9 cellular contexts compared by ENCODE assay signal in the genomic region with DNA sequence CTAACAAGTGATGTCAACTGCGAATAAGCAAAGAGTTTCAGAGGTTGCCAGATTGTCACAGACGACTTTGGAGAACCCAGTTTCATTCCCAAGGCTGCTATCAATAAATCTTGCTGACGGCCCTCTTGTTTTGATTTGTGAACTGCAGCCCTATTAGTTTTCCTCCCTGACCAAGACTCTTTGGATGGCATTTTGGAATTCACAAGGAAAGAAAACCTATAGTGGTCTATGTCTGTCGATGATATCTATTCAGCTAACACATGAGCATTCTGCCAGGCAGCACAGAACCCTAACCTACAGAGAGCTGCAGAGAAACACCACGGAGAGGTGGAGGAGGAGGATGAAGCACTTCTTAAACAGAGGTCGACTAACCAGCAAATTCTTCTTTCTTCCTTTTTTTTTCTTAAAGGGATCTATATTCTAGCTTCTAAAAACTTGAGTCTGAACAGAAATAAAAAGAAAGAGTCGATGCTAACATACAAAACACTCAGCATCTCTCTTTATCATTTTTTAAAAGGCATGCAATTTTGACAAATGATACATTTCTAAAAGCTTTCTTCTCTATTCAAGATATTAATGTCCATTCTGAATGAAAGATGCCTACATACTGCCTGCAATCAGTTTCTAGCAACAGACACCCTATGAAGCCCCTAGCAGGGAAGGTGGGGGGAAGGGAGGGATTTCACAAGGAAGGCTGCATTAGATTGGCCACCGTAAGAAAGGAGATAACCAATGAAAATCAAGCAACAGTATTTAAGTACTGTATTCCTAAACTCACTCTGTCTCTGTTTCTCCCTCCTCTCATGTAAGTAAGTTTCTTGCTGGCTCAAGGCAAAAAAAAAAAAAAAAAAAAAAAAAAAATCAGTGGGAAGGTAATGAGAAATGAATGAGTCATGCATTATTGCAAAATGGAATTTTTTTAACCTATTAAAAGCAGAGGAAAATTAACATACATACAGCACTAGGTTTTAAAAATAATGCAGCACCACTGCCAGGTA.
A peak's percentile ranks its signal among the peaks of the same experiment; 100 is the strongest.
DNase-seq lines count a peak whose midpoint lies in the region; ATAC-seq and TF ChIP-seq lines count a peak whose summit lies in the region.
"Had no signal": no experiment of that assay in that cellular context is flagged by ENCODE, and none has a peak within 500 bp of the region (broad histone marks: within the 10 kb centered on the region; RNA-seq: fewer than 3 reads in every experiment).

No MANE protein-coding gene starts in this region.

- no peaks in the 10 kb centered on the region for H3K9me3 ChIP-seq in upper lobe of left lung
- H3K9me3 ChIP-seq: BLaER1 treated with 17β-estradiol and CSF1 and Interleukin-3, amounts not matched to agents 10 nM and 100 nM had no signal

- H3K27me3 Mint-ChIP-seq in activated CD4-positive, alpha-beta T cell treated with anti-CD3 and anti-CD28 coated beads, Interleukin-2, amount 10 ng/mL, durations not matched to agents 24 days and 14 days, result peaks cover 2% of the 10 kb centered on the region
- H3K27me3 Mint-ChIP-seq in activated naive CD4-positive, alpha-beta T cell treated with anti-CD3 and anti-CD28 coated beads, Interleukin-2, amount 10 ng/mL, durations not matched to agents 7 days and 5 days, result peaks cover 3% of the 10 kb centered on the region

- ATAC-seq in upper lobe of left lung (ENCODE audit: low FRiP score in 2 of 2) (peak in 1 of 2 donors; percentile 71), HG02981 (IDR thresholded peaks at IDR 0.05; ENCODE audit: unreplicated experiment) (no peak)

- H3K27ac ChIP-seq in upper lobe of left lung, result no peak overlapping the region
- H3K27ac ChIP-seq: BLaER1 treated with 17β-estradiol and CSF1 and Interleukin-3, amounts not matched to agents 10 nM and 100 nM had no signal

- no peaks in the 10 kb centered on the region for H3K27me3 ChIP-seq in upper lobe of left lung
- H3K27me3 ChIP-seq: BLaER1 treated with 17β-estradiol and CSF1 and Interleukin-3, amounts not matched to agents 10 nM and 100 nM had no signal

- DNase-seq in activated CD4-positive, alpha-beta T cell treated with anti-CD3 and anti-CD28 coated beads, Interleukin-2, amount 10 ng/mL, durations not matched to agents 24 days and 14 days, result no peak
- no peak for DNase-seq in activated CD4-positive, alpha-beta T cell treated with anti-CD3 and anti-CD28 coated beads, Interleukin-2, amount 50 U/mL, for 1 hour
- DNase-seq in astrocyte of the hippocampus (ENCODE audit: low read depth, low spot score) (peak; percentile 78), inferior parietal cortex (ENCODE audit: extremely low spot score) (peak; percentile 81), upper lobe of left lung (no peak), AML-193 (lab: John Stamatoyannopoulos, UW) (no peak)
- no peak for DNase-seq in activated naive CD4-positive, alpha-beta T cell treated with anti-CD3 and anti-CD28 coated beads, Interleukin-2, amount 10 ng/mL, durations not matched to agents 7 days and 5 days

- H3K4me1 Mint-ChIP-seq in activated CD4-positive, alpha-beta T cell treated with anti-CD3 and anti-CD28 coated beads, Interleukin-2, amount 10 ng/mL, durations not matched to agents 24 days and 14 days, result peaks cover 14% of the 10 kb centered on the region
- H3K4me1 Mint-ChIP-seq in activated naive CD4-positive, alpha-beta T cell treated with anti-CD3 and anti-CD28 coated beads, Interleukin-2, amount 10 ng/mL, durations not matched to agents 7 days and 5 days, result no peaks in the 10 kb centered on the region

- TF ChIP-seq EP300 in upper lobe of left lung (IDR thresholded peaks at IDR 0.05), result no peak

- no peak for TF ChIP-seq CTCF in upper lobe of left lung (IDR thresholded peaks at IDR 0.05)

- H3K4me1 ChIP-seq in upper lobe of left lung, result no peaks in the 10 kb centered on the region
- H3K4me1 ChIP-seq: BLaER1 treated with 17β-estradiol and CSF1 and Interleukin-3, amounts not matched to agents 10 nM and 100 nM had no signal

- intact Hi-C loops in activated CD4-positive, alpha-beta T cell treated with anti-CD3 and anti-CD28 coated beads, Interleukin-2, amount 10 ng/mL, durations not matched to agents 24 days and 14 days (cut with micrococcal nuclease), result no loop called here

- CTCF ChIA-PET in activated naive CD4-positive, alpha-beta T cell treated with anti-CD3 and anti-CD28 coated beads, Interleukin-2, amount 10 ng/mL, durations not matched to agents 7 days and 5 days (lab: Charles Lee), result interaction anchor here (0.8 to 1.5 kb wide), 2 partner anchors 98 to 303 kb away, joined by 3 to 8 read pairs; no protein-coding TSS in a partner anchor

- no peaks in the 10 kb centered on the region for H3K9me3 Mint-ChIP-seq in activated CD4-positive, alpha-beta T cell treated with anti-CD3 and anti-CD28 coated beads, Interleukin-2, amount 10 ng/mL, durations not matched to agents 24 days and 14 days
- no peaks in the 10 kb centered on the region for H3K9me3 Mint-ChIP-seq in activated naive CD4-positive, alpha-beta T cell treated with anti-CD3 and anti-CD28 coated beads, Interleukin-2, amount 10 ng/mL, durations not matched to agents 7 days and 5 days

- H3K36me3 Mint-ChIP-seq in activated CD4-positive, alpha-beta T cell treated with anti-CD3 and anti-CD28 coated beads, Interleukin-2, amount 10 ng/mL, durations not matched to agents 24 days and 14 days (ENCODE audit: low read depth), result no peaks in the 10 kb centered on the region
- no peaks in the 10 kb centered on the region for H3K36me3 Mint-ChIP-seq in activated naive CD4-positive, alpha-beta T cell treated with anti-CD3 and anti-CD28 coated beads, Interleukin-2, amount 10 ng/mL, durations not matched to agents 7 days and 5 days

- TF ChIP-seq POLR2A in upper lobe of left lung (IDR thresholded peaks at IDR 0.05), result no peak

- no peaks in the 10 kb centered on the region for H3K36me3 ChIP-seq in upper lobe of left lung
- H3K36me3 ChIP-seq: BLaER1 treated with 17β-estradiol and CSF1 and Interleukin-3, amounts not matched to agents 10 nM and 100 nM had no signal

- H3K4me3 ChIP-seq in upper lobe of left lung, result peak overlapping the region in 3 of 4 donors; percentile 5 to 20 (median 7)
- H3K4me3 ChIP-seq: BLaER1 treated with 17β-estradiol and CSF1 and Interleukin-3, amounts not matched to agents 10 nM and 100 nM had no signal

- H3K4me3 Mint-ChIP-seq in activated CD4-positive, alpha-beta T cell treated with anti-CD3 and anti-CD28 coated beads, Interleukin-2, amount 10 ng/mL, durations not matched to agents 24 days and 14 days, result peak overlapping the region; percentile 45
- H3K4me3 Mint-ChIP-seq in activated naive CD4-positive, alpha-beta T cell treated with anti-CD3 and anti-CD28 coated beads, Interleukin-2, amount 10 ng/mL, durations not matched to agents 7 days and 5 days, result no peak overlapping the region

- WGBS in upper lobe of left lung, 2 donors, result 40 to 42% methylated on average over 8 of the region's 8 CpGs

- H3K27ac Mint-ChIP-seq in activated CD4-positive, alpha-beta T cell treated with anti-CD3 and anti-CD28 coated beads, Interleukin-2, amount 10 ng/mL, durations not matched to agents 24 days and 14 days, result no peak overlapping the region
- H3K27ac Mint-ChIP-seq in activated naive CD4-positive, alpha-beta T cell treated with anti-CD3 and anti-CD28 coated beads, Interleukin-2, amount 10 ng/mL, durations not matched to agents 7 days and 5 days, result no peak overlapping the region

Comparison
In these comparisons a context has a peak if more than half of its experiments do, and no peak if none do; other contexts are left out.
1. DNase-seq: peak in astrocyte of the hippocampus (single experiment) and inferior parietal cortex (single experiment); none in activated CD4-positive, alpha-beta T cell treated with anti-CD3 and anti-CD28 coated beads, Interleukin-2, amount 10 ng/mL, durations not matched to agents 24 days and 14 days (single experiment), activated CD4-positive, alpha-beta T cell treated with anti-CD3 and anti-CD28 coated beads, Interleukin-2, amount 50 U/mL, for 1 hour (single experiment), upper lobe of left lung (0 of 2), activated naive CD4-positive, alpha-beta T cell treated with anti-CD3 and anti-CD28 coated beads, Interleukin-2, amount 10 ng/mL, durations not matched to agents 7 days and 5 days (single experiment) and AML-193 (0 of 2).